In the genomic region with DNA sequence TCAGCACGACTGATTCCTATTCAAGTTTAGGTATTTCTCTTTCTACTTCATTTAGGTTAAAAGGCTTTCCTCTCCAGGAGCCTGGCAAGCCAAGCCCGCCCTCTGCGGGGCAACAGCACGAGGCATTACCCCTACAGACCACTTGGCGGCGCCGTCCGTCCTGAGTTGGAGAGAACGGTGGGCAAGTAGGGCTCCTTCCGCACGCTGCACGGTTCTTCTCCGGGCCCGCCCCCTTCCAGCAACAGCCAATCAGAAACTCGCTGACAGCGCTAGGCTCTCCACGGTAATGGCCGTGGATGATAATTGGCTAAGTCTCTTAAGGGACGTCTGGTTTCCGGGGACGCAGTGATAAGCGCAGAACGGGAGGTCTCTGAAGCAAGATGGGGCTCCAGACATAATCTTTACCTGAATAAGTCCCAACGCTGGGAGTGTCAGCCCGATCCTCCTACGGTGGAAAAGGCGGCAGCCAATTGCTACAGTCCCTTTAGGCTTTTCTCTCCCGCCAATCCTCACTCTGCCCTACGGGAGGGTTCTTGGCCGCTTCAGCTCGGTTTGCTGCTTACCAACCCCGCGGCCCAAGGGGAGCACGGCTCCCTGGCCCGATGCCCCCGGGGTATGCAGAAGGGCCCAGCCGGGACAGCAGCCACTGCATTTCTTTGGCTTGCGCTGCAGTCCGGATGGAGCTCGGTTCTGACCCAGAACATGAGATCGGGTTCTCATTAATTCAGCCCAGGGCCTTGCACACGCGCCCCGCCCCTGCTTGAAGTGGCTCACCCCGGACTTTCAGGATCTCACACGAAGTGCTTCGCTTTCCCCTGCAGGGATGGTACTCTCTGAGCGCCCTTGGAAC, we compare ENCODE assay signal across 8 cellular contexts.
DNase-seq lines count a peak whose midpoint lies in the region; ATAC-seq and TF ChIP-seq lines count a peak whose summit lies in the region.

No MANE protein-coding gene starts in this region.

- peak; percentile 58 for TF ChIP-seq POLR2A in GM19099 (IDR thresholded peaks at IDR 0.05; ENCODE audit: extremely low read depth, insufficient read length, low read depth)

- intact Hi-C loops in left colon (cut with DNase I, micrococcal nuclease) = no loop called here

- TF ChIP-seq CTCF in coronary artery (IDR thresholded peaks at IDR 0.05) = peak; percentile 84

- DNase-seq in Ammon's horn (ENCODE audit: low spot score) (peak; percentile 99), NCI-H510A (lab: John Stamatoyannopoulos, UW) (peak; percentile 91), coronary artery (ENCODE audit: low spot score) (peak; percentile 95), left colon (peak; percentile 97)
- DNase-seq in activated CD4-positive, alpha-beta T cell treated with anti-CD3 and anti-CD28 coated beads for 48 hours = peak; percentile 98
- DNase-seq in stimulated activated CD4-positive, alpha-beta T cell treated with anti-CD3 and anti-CD28 coated beads, Interleukin-1b, Interleukin-23, amount 100 ng/mL, for 48 hours = peak; percentile 97

- H3K4me3 ChIP-seq in coronary artery = peak overlapping the region; percentile 80

- H3K27ac ChIP-seq in coronary artery = peak overlapping the region; percentile 58 to 86

- ATAC-seq in HG03432 (IDR thresholded peaks at IDR 0.05; ENCODE audit: unreplicated experiment) = peak; percentile 100
- ATAC-seq in left colon = peak; percentile 98

Comparison
In these comparisons a context has a peak if more than half of its experiments do, and no peak if none do; other contexts are left out.
1. Peak in every context shown above with its lines: DNase-seq, ATAC-seq, H3K4me3 ChIP-seq and H3K27ac ChIP-seq.